1 cellular context compared by ENCODE assay signal in genomic region chr2:54967759-54968365, GRCh38.
TF ChIP-seq lines count a peak whose summit lies in the region.

No MANE protein-coding gene starts in this region.

TF ChIP-seq in neural cell, 6 proteins besides CTCF, POLR2A, EP300 and RAD21 (continued from another document):
- no peak for TF ChIP-seq REST (IDR thresholded peaks at IDR 0.05; ENCODE audit: borderline replicate concordance)
- TF ChIP-seq MXI1 (conservative IDR thresholded peaks at IDR 0.05; ENCODE audit: poor library complexity, severe bottlenecking) = no peak
